Comparison of ENCODE assay signal across 15 cellular contexts in the genomic region with DNA sequence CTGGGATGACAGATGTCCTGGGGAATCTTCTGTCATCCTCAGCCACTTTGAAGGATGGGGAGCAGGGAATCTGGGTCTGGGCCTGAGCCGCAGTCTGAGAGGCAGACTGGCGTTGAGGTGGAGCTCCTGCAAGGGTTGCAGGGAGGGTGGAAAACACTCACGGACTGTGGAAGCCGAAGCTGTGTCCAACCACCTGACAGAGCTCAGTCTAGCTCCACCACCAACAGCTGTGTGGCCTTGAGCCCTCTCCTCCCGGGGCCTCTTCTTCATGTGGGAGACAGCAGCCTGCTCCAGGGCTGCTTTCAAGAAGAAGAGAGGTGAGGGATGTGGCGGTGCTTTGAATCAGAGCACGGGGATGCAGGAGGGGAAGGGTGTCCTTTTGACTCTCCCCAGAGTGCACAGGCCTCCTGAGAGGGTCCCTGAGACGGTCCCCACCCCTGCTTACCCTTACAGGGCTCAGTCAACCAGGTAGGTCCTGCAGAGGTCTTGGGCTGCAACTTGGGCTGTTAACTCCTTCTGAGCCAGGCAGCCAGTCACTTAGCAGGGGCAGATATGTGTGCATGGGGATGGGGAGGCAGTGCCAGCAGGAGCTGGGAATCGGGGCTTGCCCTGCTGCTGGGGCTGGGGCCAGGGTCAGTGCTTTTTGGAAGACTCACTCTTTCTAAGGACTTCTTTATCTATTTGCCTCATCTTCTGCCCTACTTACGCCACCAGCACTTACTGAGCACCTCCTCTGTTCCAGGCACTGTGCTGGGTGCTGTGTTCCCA.
DNase-seq lines count a peak whose midpoint lies in the region; ATAC-seq, FAIRE-seq and TF ChIP-seq lines count a peak whose summit lies in the region.
"Had no signal": no experiment of that assay in that cellular context is flagged by ENCODE, and none has a peak within 500 bp of the region (broad histone marks: within the 10 kb centered on the region; RNA-seq: fewer than 3 reads in every experiment).

No MANE protein-coding gene starts in this region.

- no peaks in the 10 kb centered on the region for H3K4me1 ChIP-seq in Panc1 (ENCODE audit: control insufficient read depth, insufficient read depth, low read length)
- H3K4me1 ChIP-seq in HepG2 (ENCODE audit: insufficient read depth, low read length), result peaks cover 39% of the 10 kb centered on the region
- no peaks in the 10 kb centered on the region for H3K4me1 ChIP-seq in testis
- H3K4me1 ChIP-seq: A549 had no signal

- H3K27ac ChIP-seq in Panc1 (ENCODE audit: low read length) (no peak overlapping the region), HepG2 (ENCODE audit: extremely low read length, insufficient read depth, low read length) (no peak overlapping the region), testis (no peak overlapping the region)
- H3K27ac ChIP-seq: A549 had no signal

- FAIRE-seq in HepG2 (lab: Jason Lieb, UNC), result no peak
- FAIRE-seq: A549 had no signal

- no peaks in the 10 kb centered on the region for H3K79me2 ChIP-seq in HepG2 (ENCODE audit: insufficient read depth, low read length)

- DNase-seq in activated effector memory CD4-positive, alpha-beta T cell treated with anti-CD3 and anti-CD28 coated beads, Interleukin-2, amount 50 U/mL, for 16 hours, result peak; percentile 44
- DNase-seq in activated effector memory CD4-positive, alpha-beta T cell treated with Interleukin-2 at 50 U/mL for 16 hours, result no peak
- DNase-seq in Panc1 (ENCODE audit: low read depth, low spot score) (no peak), HepG2 (ENCODE audit: low spot score) (no peak), testis (peak; percentile 49), DMS153 treated with DMSO at 0.1 percent for 48 hours (lab: John Stamatoyannopoulos, UW; ENCODE audit: unreplicated experiment) (no peak)
- DNase-seq in activated CD4-positive, alpha-beta T cell treated with anti-CD3 and anti-CD28 coated beads, Interleukin-2, amount 50 U/mL, for 4 hours, result no peak
- DNase-seq: CD4-positive, alpha-beta T cell; DMS79; NCI-H1105 treated with DMSO at 0.1 percent for 48 hours; NCI-H2081 treated with DMSO at 0.1 percent for 48 hours; T-cell had no signal

- TF ChIP-seq RAD21 in HepG2 (CRISPR knock-in tag; IDR thresholded peaks at IDR 0.05), result no peak

- no peak overlapping the region for H3K9ac ChIP-seq in HepG2 (ENCODE audit: insufficient read depth, low read depth, low read length)
- H3K9ac ChIP-seq: SK-N-SH had no signal

- CTCF ChIA-PET in Panc1 (lab: Charles Lee) (no interaction called here), HepG2 (lab: Yijun Ruan, JAX; ENCODE audit: low intra/inter-chr PET ratio, low total read pairs) (interaction anchor here (1.2 to 1.4 kb wide), 2 partner anchors 111 to 217 kb away, joined by 3 to 9 read pairs; a partner anchor contains a TSS)

- no peaks in the 10 kb centered on the region for H3K27me3 ChIP-seq in Panc1 (ENCODE audit: control insufficient read depth, insufficient read depth, low read length)
- H3K27me3 ChIP-seq in HepG2 (ENCODE audit: control insufficient read depth in 1 of 2, insufficient read depth in 2 of 2, low read length in 2 of 2), result no peaks in the 10 kb centered on the region; a peak in 1 of 5 replicates
- H3K27me3 ChIP-seq in testis, result no peaks in the 10 kb centered on the region

- H3K9me3 ChIP-seq in Panc1 (ENCODE audit: control insufficient read depth, insufficient read depth, low read depth, low read length) (no peaks in the 10 kb centered on the region), HepG2 (ENCODE audit: low read length) (no peaks in the 10 kb centered on the region), testis (no peaks in the 10 kb centered on the region)
- H3K9me3 ChIP-seq: A549, SK-N-SH had no signal

- H3K4me3 ChIP-seq in Panc1 (ENCODE audit: low read depth in 2 of 2, low read length in 2 of 2) (no peak overlapping the region), HepG2 (replicated peaks in 1 of 3; ENCODE audit: insufficient read depth in 1 of 3, low read depth in 2 of 3, low read length in 3 of 3) (no peak overlapping the region; a peak in 1 of 6 replicates), testis (no peak overlapping the region)
- H3K4me3 ChIP-seq: A549 had no signal

- H2AFZ ChIP-seq in HepG2 (ENCODE audit: low read length), result peak overlapping the region; percentile 79

- ATAC-seq in Panc1, result 0 out of 2 replicates have a peak, but pooled peaks have one; percentile 49
- peak; percentile 32 for ATAC-seq in HepG2
- ATAC-seq in GM18519 (IDR thresholded peaks at IDR 0.05; ENCODE audit: low FRiP score, unreplicated experiment), result no peak
- ATAC-seq: T-cell had no signal

- 13% methylated on average over 6 of the region's 10 CpGs for WGBS in HepG2 (ENCODE audit: low lambda C conversion rate)
- 35 to 56% methylated on average over 9 to 10 of the region's 10 CpGs for WGBS in testis, 2 donors

- TF ChIP-seq POLR2A in HepG2 (IDR thresholded peaks at IDR 0.05; ENCODE audit: insufficient read depth in 1 of 2, low read depth in 2 of 2, low read length in 2 of 2), result no peak
- TF ChIP-seq POLR2A in testis (IDR thresholded peaks at IDR 0.05), result no peak

- in situ Hi-C loops in Panc1 (cut with HindIII; ENCODE audit: low pct_unique_long_range_greater_than_20kb, low sequenced_read_pairs), result no loop called here
- in situ Hi-C loops in HepG2 (cut with HindIII; ENCODE audit: extremely low pct_ligation_motif_present, low pct_unique_long_range_greater_than_20kb), result loop anchor here (10.0 kb wide), 1 partner anchor 218 kb away; a partner anchor contains a TSS

- POLR2A ChIA-PET in Panc1 (lab: Charles Lee) (no interaction called here), HepG2 (lab: Yijun Ruan, JAX) (no interaction called here)

- intact Hi-C loops in Panc1 (cut with micrococcal nuclease; ENCODE audit: unreplicated experiment) (no loop called here), HepG2 (cut with micrococcal nuclease; ENCODE audit: unreplicated experiment) (loop anchor here (1.0 kb wide), 1 partner anchor 33 kb away; no protein-coding TSS in a partner anchor), testis (cut with DNase I; ENCODE audit: low total_unique reads) (no loop called here)

- peak overlapping the region; percentile 77 for H3K4me2 ChIP-seq in HepG2 (ENCODE audit: low read depth, low read length)
- H3K4me2 ChIP-seq: A549, SK-N-SH had no signal

- H4K20me1 ChIP-seq in HepG2 (ENCODE audit: insufficient read depth, low read length), result no peaks in the 10 kb centered on the region

- TF ChIP-seq EP300 in HepG2 (IDR thresholded peaks at IDR 0.05; ENCODE audit: low read depth in 2 of 2, low read length in 2 of 2), result no peak
- no peak for TF ChIP-seq EP300 in HepG2 (CRISPR knock-in tag; IDR thresholded peaks at IDR 0.05; ENCODE audit: borderline replicate concordance)

- no peaks in the 10 kb centered on the region for H3K36me3 ChIP-seq in Panc1 (ENCODE audit: control insufficient read depth, insufficient read depth, low read length)
- no peaks in the 10 kb centered on the region for H3K36me3 ChIP-seq in HepG2 (replicated peaks in 1 of 2; ENCODE audit: control insufficient read depth in 1 of 2, insufficient read depth in 2 of 2, low read length in 2 of 2)
- no peaks in the 10 kb centered on the region for H3K36me3 ChIP-seq in testis (ENCODE audit: low read depth, missing control alignments)

- BruUV-seq in Panc1 (replicated peaks; lab: Mats Ljungman, UMichigan) (no TSS peak), HepG2 (replicated peaks; lab: Mats Ljungman, UMichigan) (no TSS peak)

- TF ChIP-seq CTCF in Panc1 (IDR thresholded peaks at IDR 0.05) (no peak), HepG2 (CRISPR knock-in tag; IDR thresholded peaks at IDR 0.05) (no peak), testis (IDR thresholded peaks at IDR 0.05) (no peak)

TF ChIP-seq in HepG2, 621 proteins besides CTCF, POLR2A, EP300 and RAD21:
- TF ChIP-seq CEBPG (CRISPR knock-in tag; IDR thresholded peaks at IDR 0.05), result no peak
- TF ChIP-seq ZNF331 (CRISPR knock-in tag; IDR thresholded peaks at IDR 0.05), result peak; percentile 43; the same call in 1 of the 2 replicates
- no peak for TF ChIP-seq ZNF431 (CRISPR knock-in tag; IDR thresholded peaks at IDR 0.05; ENCODE audit: borderline replicate concordance, low read depth)
- no peak for TF ChIP-seq AHR (CRISPR knock-in tag; IDR thresholded peaks at IDR 0.05)
- no peak for TF ChIP-seq ZNF225 (CRISPR knock-in tag; IDR thresholded peaks at IDR 0.05)

Comparison
In these comparisons a context has a peak if more than half of its experiments do, and no peak if none do; other contexts are left out.
1. DNase-seq: peak in activated effector memory CD4-positive, alpha-beta T cell treated with anti-CD3 and anti-CD28 coated beads, Interleukin-2, amount 50 U/mL, for 16 hours (single experiment) and testis (single experiment); none in activated effector memory CD4-positive, alpha-beta T cell treated with Interleukin-2 at 50 U/mL for 16 hours (single experiment), Panc1 (single experiment), HepG2 (single experiment), activated CD4-positive, alpha-beta T cell treated with anti-CD3 and anti-CD28 coated beads, Interleukin-2, amount 50 U/mL, for 4 hours (0 of 2) and DMS153 treated with DMSO at 0.1 percent for 48 hours (single experiment).